In genomic region chr11:132911186-132911585, GRCh38 we compare ENCODE assay signal across 12 cellular contexts.
DNase-seq lines count a peak whose midpoint lies in the region; ATAC-seq and TF ChIP-seq lines count a peak whose summit lies in the region.
"Had no signal": no experiment of that assay in that cellular context is flagged by ENCODE, and none has a peak within 500 bp of the region (broad histone marks: within the 10 kb centered on the region; RNA-seq: fewer than 3 reads in every experiment).

No MANE protein-coding gene starts in this region.

- H3K4me3 ChIP-seq in fibroblast of lung (replicated peaks in 1 of 4; ENCODE audit: control extremely low read depth in 1 of 4, insufficient read depth in 1 of 4, low read depth in 3 of 4, low read length in 4 of 4) (no peak overlapping the region), gastrocnemius medialis (no peak overlapping the region)
- H3K4me3 ChIP-seq: ascending aorta had no signal

- no peak for TF ChIP-seq POLR2A in gastrocnemius medialis (IDR thresholded peaks at IDR 0.05)

- intact Hi-C loops in gastrocnemius medialis (cut with DNase I; ENCODE audit: low total_unique reads): no loop called here

- H3K9ac ChIP-seq in fibroblast of lung (ENCODE audit: insufficient read depth, low read length): no peak overlapping the region

- H3K4me2 ChIP-seq in fibroblast of lung (ENCODE audit: extremely low read depth, insufficient read depth, low read length): peak overlapping the region; percentile 20

- H2AFZ ChIP-seq in fibroblast of lung (ENCODE audit: low read length): no peak overlapping the region

- H3K27ac ChIP-seq in fibroblast of lung (ENCODE audit: insufficient read depth, low read length): no peak overlapping the region
- H3K27ac ChIP-seq in gastrocnemius medialis: no peak overlapping the region
- H3K27ac ChIP-seq: ascending aorta had no signal

- H3K79me2 ChIP-seq in fibroblast of lung (ENCODE audit: control insufficient read depth, insufficient read depth, low read length): no peaks in the 10 kb centered on the region

- DNase-seq in GM03348 (ENCODE audit: low spot score) (peak; percentile 73), NCI-H748 treated with DMSO at 0.1 percent for 48 hours (lab: John Stamatoyannopoulos, UW) (peak; percentile 28), fibroblast of lung (ENCODE audit: low read depth in 2 of 2) (peak; percentile 72 to 90), non-pigmented ciliary epithelial cell (ENCODE audit: low read depth) (peak; percentile 70), gastrocnemius medialis (no peak)
- DNase-seq: activated CD4-positive, alpha-beta T cell treated with anti-CD3 and anti-CD28 coated beads for 36 hours; activated T-cell treated with anti-CD3 and anti-CD28 coated beads, Interleukin-2, amount 50 U/mL, for 72 hours; NCI-H1694; NK-92 treated with Interleukin-12 subunit alpha and Interleukin-12 subunit beta, amount 100 ng/mL, for 24 hours had no signal

- in situ Hi-C loops in gastrocnemius medialis (cut with MboI; ENCODE audit: low sequenced_read_pairs in 4 of 4): no loop called here

- no peak for ATAC-seq in gastrocnemius medialis
- ATAC-seq in HG03095 (IDR thresholded peaks at IDR 0.05; ENCODE audit: unreplicated experiment): no peak
- no peak for ATAC-seq in GM19023 (IDR thresholded peaks at IDR 0.05; ENCODE audit: unreplicated experiment)
- ATAC-seq: activated CD4-positive, alpha-beta T cell treated with anti-CD3 and anti-CD28 coated beads for 36 hours; activated T-cell treated with anti-CD3 and anti-CD28 coated beads, Interleukin-2, amount 50 U/mL, for 72 hours had no signal

- H3K4me1 ChIP-seq in fibroblast of lung (ENCODE audit: control insufficient read depth, extremely low read depth, insufficient read depth, low read length) (peaks cover 3% of the 10 kb centered on the region), gastrocnemius medialis (no peaks in the 10 kb centered on the region)
- H3K4me1 ChIP-seq: ascending aorta had no signal

- H3K36me3 ChIP-seq in fibroblast of lung (ENCODE audit: control insufficient read depth, insufficient read depth, low read length) (no peaks in the 10 kb centered on the region), gastrocnemius medialis (no peaks in the 10 kb centered on the region)
- H3K36me3 ChIP-seq: ascending aorta had no signal

- TF ChIP-seq CTCF in fibroblast of lung (conservative IDR thresholded peaks at IDR 0.05 in 1 of 2, IDR thresholded peaks at IDR 0.05 in 1 of 2; ENCODE audit: low read depth in 1 of 2, low read length in 2 of 2) (no peak), gastrocnemius medialis (IDR thresholded peaks at IDR 0.05 in 4 of 5, conservative IDR thresholded peaks at IDR 0.05 in 1 of 5) (no peak)

- H3K27me3 ChIP-seq in fibroblast of lung (ENCODE audit: control insufficient read depth, insufficient read depth, low read length): no peaks in the 10 kb centered on the region
- H3K27me3 ChIP-seq in gastrocnemius medialis: no peaks in the 10 kb centered on the region
- H3K27me3 ChIP-seq: ascending aorta had no signal

- H4K20me1 ChIP-seq in fibroblast of lung (ENCODE audit: control insufficient read depth, extremely low read depth, insufficient read depth, low read length): no peaks in the 10 kb centered on the region

- no peaks in the 10 kb centered on the region for H3K9me3 ChIP-seq in fibroblast of lung (ENCODE audit: control insufficient read depth, insufficient read depth, low read depth, low read length)
- no peaks in the 10 kb centered on the region for H3K9me3 ChIP-seq in gastrocnemius medialis
- H3K9me3 ChIP-seq: ascending aorta had no signal

Comparison
In these comparisons a context has a peak if more than half of its experiments do, and no peak if none do; other contexts are left out.
1. DNase-seq: peak in GM03348 (single experiment), NCI-H748 treated with DMSO at 0.1 percent for 48 hours (single experiment), fibroblast of lung (2 of 2) and non-pigmented ciliary epithelial cell (single experiment); none in gastrocnemius medialis (0 of 2).